Comparison of ENCODE assay signal across 15 cellular contexts in the genomic region with DNA sequence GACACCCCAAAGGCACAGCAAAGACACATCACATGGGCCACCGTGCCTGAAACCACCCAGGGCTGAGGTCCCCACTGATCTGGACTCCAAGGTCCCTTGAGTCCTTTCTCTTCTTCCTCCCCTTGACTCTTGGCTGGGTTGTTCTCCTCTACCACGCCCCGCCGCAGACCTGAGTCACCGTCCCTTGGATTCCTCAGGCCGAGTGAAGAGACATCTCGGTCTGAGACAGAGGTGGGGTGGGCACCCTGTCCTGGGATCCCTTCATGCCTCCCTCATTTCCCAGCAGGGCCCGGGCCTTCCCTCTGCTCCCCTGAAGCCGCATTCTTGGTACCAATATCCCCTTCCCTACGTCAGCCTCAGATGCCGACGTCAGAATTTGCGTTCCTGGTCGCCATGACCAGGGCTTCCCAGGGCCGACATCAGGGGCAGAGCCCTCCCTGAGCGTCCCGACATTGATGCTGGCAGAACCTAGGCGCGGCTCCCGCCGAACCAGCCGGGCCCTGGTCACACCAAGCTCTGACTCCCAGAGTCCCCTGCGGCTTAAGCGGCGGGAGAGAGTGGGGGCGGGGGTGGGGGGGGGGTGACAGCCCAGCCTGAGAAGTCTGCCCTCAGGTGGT. TPM values are rescaled to one million over a fixed set of nuclear protein-coding genes. Genes with fewer than 3 reads are reported as not detected.
DNase-seq lines count a peak whose midpoint lies in the region; ATAC-seq, FAIRE-seq and TF ChIP-seq lines count a peak whose summit lies in the region.
"Had no signal": no experiment of that assay in that cellular context is flagged by ENCODE, and none has a peak within 500 bp of the region (broad histone marks: within the 10 kb centered on the region; RNA-seq: fewer than 3 reads in every experiment).

No MANE protein-coding gene starts in this region.

- in situ Hi-C loops in K562 (cut with MboI), result no loop called here

- no peaks in the 10 kb centered on the region for H3K4me1 Mint-ChIP-seq in T-cell
- H3K4me1 Mint-ChIP-seq: CD4-positive, CD25-positive, alpha-beta regulatory T cell; H9 had no signal

- no peak overlapping the region for H2AFZ ChIP-seq in K562 (ENCODE audit: low read depth, low read length)

- no peaks in the 10 kb centered on the region for H3K9me1 ChIP-seq in K562 (ENCODE audit: control insufficient read depth, insufficient read depth, low read length)

- no peaks in the 10 kb centered on the region for H4K20me1 ChIP-seq in K562 (replicated peaks; ENCODE audit: control insufficient read depth, insufficient read depth, low read length)

- no peak overlapping the region for H3K4me3 Mint-ChIP-seq in T-cell
- H3K4me3 Mint-ChIP-seq: CD4-positive, CD25-positive, alpha-beta regulatory T cell; H9 had no signal

- H3K27me3 Mint-ChIP-seq in T-cell, result peaks cover 0 to 4% of the 10 kb centered on the region in 2 donors
- H3K27me3 Mint-ChIP-seq: CD4-positive, CD25-positive, alpha-beta regulatory T cell had no signal

- no peak for TF ChIP-seq EP300 in K562 (IDR thresholded peaks at IDR 0.05; ENCODE audit: low read length)

- TF ChIP-seq RAD21 in K562 (CRISPR knock-in tag; conservative IDR thresholded peaks at IDR 0.05 in 1 of 2, IDR thresholded peaks at IDR 0.05 in 1 of 2), result no peak

- intact Hi-C loops in K562 (cut with micrococcal nuclease), result no loop called here

- no peak overlapping the region for H3K4me3 ChIP-seq in K562
- H3K4me3 ChIP-seq: BLaER1 treated with 17β-estradiol and CSF1 and Interleukin-3, amounts not matched to agents 10 nM and 100 nM had no signal

- no peaks in the 10 kb centered on the region for H3K27me3 ChIP-seq in K562 (ENCODE audit: control insufficient read depth in 2 of 2, insufficient read depth in 2 of 2, low read length in 2 of 2)

- H3K27ac Mint-ChIP-seq in T-cell, result no peak overlapping the region
- H3K27ac Mint-ChIP-seq: CD4-positive, CD25-positive, alpha-beta regulatory T cell; H9 had no signal

- peaks cover 7 to 13% of the 10 kb centered on the region in 2 experiments; a peak in 3 of 5 replicates for H3K4me1 ChIP-seq in K562 (replicated peaks in 1 of 2; ENCODE audit: control insufficient read depth in 2 of 2, insufficient read depth in 2 of 2, low read length in 2 of 2)

- H3K4me2 ChIP-seq in K562 (ENCODE audit: insufficient read depth, low read length), result no peak overlapping the region
- H3K4me2 ChIP-seq: BLaER1 treated with 17β-estradiol and CSF1 and Interleukin-3, amounts not matched to agents 10 nM and 100 nM had no signal

- CTCF ChIA-PET in K562 (lab: Yijun Ruan, JAX; ENCODE audit: low intra/inter-chr PET ratio), result no interaction called here
- CTCF ChIA-PET in T-cell (lab: Charles Lee), result no interaction called here

- DNase-seq in NCI-H82 (lab: John Stamatoyannopoulos, UW) (peak; percentile 29), NCI-H82 treated with DMSO at 0.1 percent for 48 hours (lab: John Stamatoyannopoulos, UW; ENCODE audit: unreplicated experiment) (no peak), NCI-H510A (lab: John Stamatoyannopoulos, UW) (peak; percentile 11), K562 (ENCODE audit: extremely low read depth in 1 of 4, low spot score in 3 of 4) (no peak), T-cell (no peak)
- no peak for DNase-seq in activated CD8-positive, alpha-beta memory T cell treated with anti-CD3 and anti-CD28 coated beads, Interleukin-2, amount 50 U/mL, for 48 hours
- DNase-seq: ACHN; CD4-positive, CD25-positive, alpha-beta regulatory T cell; DMS 273 treated with DMSO at 0.1 percent for 48 hours; GOT3; H9 had no signal

- no peaks in the 10 kb centered on the region for H3K79me2 ChIP-seq in K562 (ENCODE audit: control insufficient read depth, insufficient read depth, low read length)

- TF ChIP-seq CTCF in K562 (IDR thresholded peaks at IDR 0.05 in 2 of 3, conservative IDR thresholded peaks at IDR 0.05 in 1 of 3; ENCODE audit: insufficient read depth in 2 of 3, low read depth in 1 of 3, low read length in 3 of 3), result no peak

- WGBS in K562 (ENCODE audit: insufficient coverage, low coverage, missing lambda C conversion rate), result 84% methylated on average over 7 of the region's 26 CpGs

- H3K9me3 Mint-ChIP-seq in T-cell, result no peaks in the 10 kb centered on the region

- H3K9ac ChIP-seq in K562 (ENCODE audit: insufficient read depth in 1 of 2, low read depth in 2 of 2, low read length in 2 of 2), result no peak overlapping the region
- H3K9ac ChIP-seq: BLaER1 treated with 17β-estradiol and CSF1 and Interleukin-3, amounts not matched to agents 10 nM and 100 nM had no signal

- POLR2A ChIA-PET in K562 (lab: Yijun Ruan, JAX) (no interaction called here), T-cell (lab: Charles Lee) (no interaction called here)

- FAIRE-seq in K562 (lab: Jason Lieb, UNC), result no peak

- H3K9me3 ChIP-seq in K562 (replicated peaks; ENCODE audit: control insufficient read depth, insufficient read depth, low read depth, low read length), result no peaks in the 10 kb centered on the region
- H3K9me3 ChIP-seq: BLaER1 treated with 17β-estradiol and CSF1 and Interleukin-3, amounts not matched to agents 10 nM and 100 nM had no signal

- H3K36me3 ChIP-seq in K562 (ENCODE audit: control insufficient read depth, insufficient read depth, low read length), result no peaks in the 10 kb centered on the region
- H3K36me3 ChIP-seq: BLaER1 treated with 17β-estradiol and CSF1 and Interleukin-3, amounts not matched to agents 10 nM and 100 nM had no signal

- no peaks in the 10 kb centered on the region for H3K36me3 Mint-ChIP-seq in T-cell
- H3K36me3 Mint-ChIP-seq: CD4-positive, CD25-positive, alpha-beta regulatory T cell had no signal

- no peak for TF ChIP-seq POLR2A in K562 (conservative IDR thresholded peaks at IDR 0.05)

- no peak for ATAC-seq in K562
- no peak for ATAC-seq in T-cell (replicated peaks in 1 of 4)
- no peak for ATAC-seq in GM18858 (IDR thresholded peaks at IDR 0.05; ENCODE audit: unreplicated experiment)

- no peak overlapping the region for H3K27ac ChIP-seq in K562 (ENCODE audit: extremely low read depth, low read depth, low read length)
- H3K27ac ChIP-seq: BLaER1 treated with 17β-estradiol and CSF1 and Interleukin-3, amounts not matched to agents 10 nM and 100 nM had no signal

- no TSS peak for BruUV-seq in K562 (replicated peaks; lab: Mats Ljungman, UMichigan)

TF ChIP-seq in K562, 482 proteins besides CTCF, POLR2A, EP300 and RAD21:
- TF ChIP-seq ZNF263 (CRISPR knock-in tag; IDR thresholded peaks at IDR 0.05; ENCODE audit: borderline replicate concordance), result peak; percentile 65; the same call in 1 of the 2 replicates
- TF ChIP-seq, protein P1, sequence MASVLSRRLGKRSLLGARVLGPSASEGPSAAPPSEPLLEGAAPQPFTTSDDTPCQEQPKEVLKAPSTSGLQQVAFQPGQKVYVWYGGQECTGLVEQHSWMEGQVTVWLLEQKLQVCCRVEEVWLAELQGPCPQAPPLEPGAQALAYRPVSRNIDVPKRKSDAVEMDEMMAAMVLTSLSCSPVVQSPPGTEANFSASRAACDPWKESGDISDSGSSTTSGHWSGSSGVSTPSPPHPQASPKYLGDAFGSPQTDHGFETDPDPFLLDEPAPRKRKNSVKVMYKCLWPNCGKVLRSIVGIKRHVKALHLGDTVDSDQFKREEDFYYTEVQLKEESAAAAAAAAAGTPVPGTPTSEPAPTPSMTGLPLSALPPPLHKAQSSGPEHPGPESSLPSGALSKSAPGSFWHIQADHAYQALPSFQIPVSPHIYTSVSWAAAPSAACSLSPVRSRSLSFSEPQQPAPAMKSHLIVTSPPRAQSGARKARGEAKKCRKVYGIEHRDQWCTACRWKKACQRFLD (CRISPR knock-in tag; IDR thresholded peaks at IDR 0.05), result no peak

RNA-seq across cellular contexts. Expression of a gene that starts 0.5 kb away (rescaled TPM):
- not detected in 2 replicates for total RNA-seq in K562 (2011; cell fraction: chromatin; rRNA removed; ENCODE audit: low replicate concordance)
- not detected in 2 replicates for total RNA-seq in K562 (2011; cell fraction: nucleolus; rRNA removed)
- 0.61 TPM in 1 of 2 replicates, not detected in the other for total RNA-seq in K562 (2011; cell fraction: nucleoplasm; rRNA removed)
- total RNA-seq in K562 (2014; rRNA removed) (not detected in 2 replicates), K562 (2014; rRNA removed; fragmentation: Illumina TruSeq; extraction: Trizol) (0.11 TPM in 1 of 2 replicates, not detected in the other), K562 (2015; rRNA removed; fragmentation: Illumina TruSeq; extraction: Trizol) (not detected in 2 replicates), K562 (2021) (not detected in 2 replicates), T-cell (not detected)
- polyA plus RNA-seq in K562 (2011; rRNA removed) (0.11 and 0.17 TPM in 2 replicates), K562 (2014; fragmentation: Illumina TruSeq; extraction: Trizol) (0.15 TPM in 2 replicates), K562 (2014; fragmentation: Nextera tagmentation; extraction: Ambion mirVana) (under 1 TPM; 0.06 to 0.45 TPM), K562 (2014; rRNA removed) (not detected in 2 replicates)
- 0.06 and 0.07 TPM in 2 replicates for polyA plus RNA-seq in K562 (2011; cell fraction: cytosol; rRNA removed)
- 0.18 and 0.20 TPM in 2 replicates for polyA plus RNA-seq in K562 (2011; cell fraction: nucleus; rRNA removed)
- polyA plus RNA-seq in K562 (2012), result 0.10 and 0.11 TPM in 2 replicates
- polyA minus RNA-seq in K562 (2011; rRNA and poly(A)+ RNA removed), result 0.12 TPM in 1 of 2 replicates, not detected in the other
- not detected in 2 replicates for polyA minus RNA-seq in K562 (2011; cell fraction: cytosol; rRNA and poly(A)+ RNA removed)
- polyA minus RNA-seq in K562 (2011; cell fraction: nucleus; rRNA and poly(A)+ RNA removed), result not detected in 2 replicates
- total RNA-seq: CD4-positive, CD25-positive, alpha-beta regulatory T cell; Daoy; H9; HT1080 had no signal
- polyA plus RNA-seq: CD4-positive, CD25-positive, alpha-beta regulatory T cell had no signal

Comparison
In these comparisons a context has a peak if more than half of its experiments do, and no peak if none do; other contexts are left out.
1. DNase-seq: peak in NCI-H82 (single experiment) and NCI-H510A (single experiment); none in NCI-H82 treated with DMSO at 0.1 percent for 48 hours (single experiment), K562 (0 of 4), T-cell (0 of 34) and activated CD8-positive, alpha-beta memory T cell treated with anti-CD3 and anti-CD28 coated beads, Interleukin-2, amount 50 U/mL, for 48 hours (single experiment).